Comparison of ENCODE assay signal across 3 cellular contexts in the genomic region with DNA sequence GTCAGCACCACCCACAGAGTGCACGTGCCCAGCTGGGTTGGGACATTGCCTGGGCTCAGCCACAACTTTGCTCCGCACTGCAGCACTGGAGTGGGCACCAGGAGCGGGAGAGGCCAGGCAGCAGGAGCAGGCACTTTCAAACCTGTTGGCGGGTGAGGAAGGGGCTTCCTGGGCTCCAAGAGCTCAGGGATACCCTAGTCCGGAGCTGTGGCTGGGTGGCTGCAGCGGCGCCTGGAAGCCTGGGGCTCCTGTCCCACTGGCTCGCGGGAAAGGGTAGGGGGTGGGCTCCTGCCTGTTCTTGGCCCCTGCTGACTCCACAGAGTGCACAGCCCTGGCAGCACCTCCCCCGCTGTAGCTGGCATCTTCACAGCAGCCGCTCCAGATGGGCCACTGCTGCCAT.
TF ChIP-seq lines count a peak whose summit lies in the region.

No MANE protein-coding gene starts in this region.

TF ChIP-seq in GM23338, 12 proteins besides CTCF, POLR2A, EP300 and RAD21 (continues in another document):
- TF ChIP-seq STAT1 (IDR thresholded peaks at IDR 0.05; ENCODE audit: unreplicated experiment) (no peak), NANOG (IDR thresholded peaks at IDR 0.05; ENCODE audit: borderline replicate concordance) (no peak), CREB1 (CRISPR knock-in tag; IDR thresholded peaks at IDR 0.05; ENCODE audit: low read depth) (no peak), ZNF331 (CRISPR knock-in tag; IDR thresholded peaks at IDR 0.05; ENCODE audit: low read depth) (no peak), EZH2phosphoT487 (IDR thresholded peaks at IDR 0.05; ENCODE audit: unreplicated experiment) (no peak), ZNF114 (CRISPR knock-in tag; IDR thresholded peaks at IDR 0.05) (no peak), JUNB (IDR thresholded peaks at IDR 0.05; ENCODE audit: unreplicated experiment) (no peak), EZH2 (IDR thresholded peaks at IDR 0.05; ENCODE audit: low read depth, unreplicated experiment) (no peak)
- TF ChIP-seq, protein P1, sequence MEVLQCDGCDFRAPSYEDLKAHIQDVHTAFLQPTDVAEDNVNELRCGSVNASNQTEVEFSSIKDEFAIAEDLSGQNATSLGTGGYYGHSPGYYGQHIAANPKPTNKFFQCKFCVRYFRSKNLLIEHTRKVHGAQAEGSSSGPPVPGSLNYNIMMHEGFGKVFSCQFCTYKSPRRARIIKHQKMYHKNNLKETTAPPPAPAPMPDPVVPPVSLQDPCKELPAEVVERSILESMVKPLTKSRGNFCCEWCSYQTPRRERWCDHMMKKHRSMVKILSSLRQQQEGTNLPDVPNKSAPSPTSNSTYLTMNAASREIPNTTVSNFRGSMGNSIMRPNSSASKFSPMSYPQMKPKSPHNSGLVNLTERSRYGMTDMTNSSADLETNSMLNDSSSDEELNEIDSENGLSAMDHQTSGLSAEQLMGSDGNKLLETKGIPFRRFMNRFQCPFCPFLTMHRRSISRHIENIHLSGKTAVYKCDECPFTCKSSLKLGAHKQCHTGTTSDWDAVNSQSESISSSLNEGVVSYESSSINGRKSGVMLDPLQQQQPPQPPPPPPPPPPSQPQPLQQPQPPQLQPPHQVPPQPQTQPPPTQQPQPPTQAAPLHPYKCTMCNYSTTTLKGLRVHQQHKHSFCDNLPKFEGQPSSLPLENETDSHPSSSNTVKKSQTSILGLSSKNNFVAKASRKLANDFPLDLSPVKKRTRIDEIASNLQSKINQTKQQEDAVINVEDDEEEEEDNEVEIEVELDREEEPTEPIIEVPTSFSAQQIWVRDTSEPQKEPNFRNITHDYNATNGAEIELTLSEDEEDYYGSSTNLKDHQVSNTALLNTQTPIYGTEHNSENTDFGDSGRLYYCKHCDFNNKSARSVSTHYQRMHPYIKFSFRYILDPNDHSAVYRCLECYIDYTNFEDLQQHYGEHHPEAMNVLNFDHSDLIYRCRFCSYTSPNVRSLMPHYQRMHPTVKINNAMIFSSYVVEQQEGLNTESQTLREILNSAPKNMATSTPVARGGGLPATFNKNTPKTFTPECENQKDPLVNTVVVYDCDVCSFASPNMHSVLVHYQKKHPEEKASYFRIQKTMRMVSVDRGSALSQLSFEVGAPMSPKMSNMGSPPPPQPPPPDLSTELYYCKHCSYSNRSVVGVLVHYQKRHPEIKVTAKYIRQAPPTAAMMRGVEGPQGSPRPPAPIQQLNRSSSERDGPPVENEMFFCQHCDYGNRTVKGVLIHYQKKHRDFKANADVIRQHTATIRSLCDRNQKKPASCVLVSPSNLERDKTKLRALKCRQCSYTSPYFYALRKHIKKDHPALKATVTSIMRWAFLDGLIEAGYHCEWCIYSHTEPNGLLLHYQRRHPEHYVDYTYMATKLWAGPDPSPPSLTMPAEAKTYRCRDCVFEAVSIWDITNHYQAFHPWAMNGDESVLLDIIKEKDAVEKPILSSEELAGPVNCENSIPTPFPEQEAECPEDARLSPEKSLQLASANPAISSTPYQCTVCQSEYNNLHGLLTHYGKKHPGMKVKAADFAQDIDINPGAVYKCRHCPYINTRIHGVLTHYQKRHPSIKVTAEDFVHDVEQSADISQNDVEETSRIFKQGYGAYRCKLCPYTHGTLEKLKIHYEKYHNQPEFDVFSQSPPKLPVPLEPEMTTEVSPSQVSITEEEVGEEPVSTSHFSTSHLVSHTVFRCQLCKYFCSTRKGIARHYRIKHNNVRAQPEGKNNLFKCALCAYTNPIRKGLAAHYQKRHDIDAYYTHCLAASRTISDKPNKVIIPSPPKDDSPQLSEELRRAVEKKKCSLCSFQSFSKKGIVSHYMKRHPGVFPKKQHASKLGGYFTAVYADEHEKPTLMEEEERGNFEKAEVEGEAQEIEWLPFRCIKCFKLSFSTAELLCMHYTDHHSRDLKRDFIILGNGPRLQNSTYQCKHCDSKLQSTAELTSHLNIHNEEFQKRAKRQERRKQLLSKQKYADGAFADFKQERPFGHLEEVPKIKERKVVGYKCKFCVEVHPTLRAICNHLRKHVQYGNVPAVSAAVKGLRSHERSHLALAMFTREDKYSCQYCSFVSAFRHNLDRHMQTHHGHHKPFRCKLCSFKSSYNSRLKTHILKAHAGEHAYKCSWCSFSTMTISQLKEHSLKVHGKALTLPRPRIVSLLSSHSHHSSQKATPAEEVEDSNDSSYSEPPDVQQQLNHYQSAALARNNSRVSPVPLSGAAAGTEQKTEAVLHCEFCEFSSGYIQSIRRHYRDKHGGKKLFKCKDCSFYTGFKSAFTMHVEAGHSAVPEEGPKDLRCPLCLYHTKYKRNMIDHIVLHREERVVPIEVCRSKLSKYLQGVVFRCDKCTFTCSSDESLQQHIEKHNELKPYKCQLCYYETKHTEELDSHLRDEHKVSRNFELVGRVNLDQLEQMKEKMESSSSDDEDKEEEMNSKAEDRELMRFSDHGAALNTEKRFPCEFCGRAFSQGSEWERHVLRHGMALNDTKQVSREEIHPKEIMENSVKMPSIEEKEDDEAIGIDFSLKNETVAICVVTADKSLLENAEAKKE (CRISPR knock-in tag; IDR thresholded peaks at IDR 0.05), result no peak

TF ChIP-seq in H1, 55 proteins besides CTCF, POLR2A, EP300 and RAD21:
- TF ChIP-seq GABPA (IDR thresholded peaks at IDR 0.05; ENCODE audit: borderline replicate concordance, insufficient read depth, low read length) (no peak), HDAC2 (IDR thresholded peaks at IDR 0.05; ENCODE audit: borderline replicate concordance in 1 of 2, low read depth in 2 of 2, low read length in 2 of 2) (no peak), POU5F1 (IDR thresholded peaks at IDR 0.05; ENCODE audit: low read depth, low read length) (no peak), TAF1 (IDR thresholded peaks at IDR 0.05; ENCODE audit: low read depth, low read length) (no peak), SUZ12 (IDR thresholded peaks at IDR 0.05; ENCODE audit: low read length) (no peak), POLR2AphosphoS5 (IDR thresholded peaks at IDR 0.05; ENCODE audit: low read depth, low read length) (no peak), BCL11A (IDR thresholded peaks at IDR 0.05; ENCODE audit: low read depth in 2 of 2, low read length in 2 of 2) (no peak), SP4 (IDR thresholded peaks at IDR 0.05; ENCODE audit: low read length) (no peak), NANOG (IDR thresholded peaks at IDR 0.05; ENCODE audit: insufficient read depth, low read depth, low read length, poor library complexity, severe bottlenecking) (no peak), HDAC6 (IDR thresholded peaks at IDR 0.05; ENCODE audit: low read depth, low read length) (no peak), CREB1 (IDR thresholded peaks at IDR 0.05) (no peak), KDM5A (IDR thresholded peaks at IDR 0.05; ENCODE audit: low read length) (no peak), BACH1 (IDR thresholded peaks at IDR 0.05; ENCODE audit: low read length) (no peak), KDM4A (IDR thresholded peaks at IDR 0.05; ENCODE audit: low read depth, low read length, severe bottlenecking) (no peak)
- TF ChIP-seq, protein P2, sequence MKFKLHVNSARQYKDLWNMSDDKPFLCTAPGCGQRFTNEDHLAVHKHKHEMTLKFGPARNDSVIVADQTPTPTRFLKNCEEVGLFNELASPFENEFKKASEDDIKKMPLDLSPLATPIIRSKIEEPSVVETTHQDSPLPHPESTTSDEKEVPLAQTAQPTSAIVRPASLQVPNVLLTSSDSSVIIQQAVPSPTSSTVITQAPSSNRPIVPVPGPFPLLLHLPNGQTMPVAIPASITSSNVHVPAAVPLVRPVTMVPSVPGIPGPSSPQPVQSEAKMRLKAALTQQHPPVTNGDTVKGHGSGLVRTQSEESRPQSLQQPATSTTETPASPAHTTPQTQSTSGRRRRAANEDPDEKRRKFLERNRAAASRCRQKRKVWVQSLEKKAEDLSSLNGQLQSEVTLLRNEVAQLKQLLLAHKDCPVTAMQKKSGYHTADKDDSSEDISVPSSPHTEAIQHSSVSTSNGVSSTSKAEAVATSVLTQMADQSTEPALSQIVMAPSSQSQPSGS (IDR thresholded peaks at IDR 0.05; ENCODE audit: low read length), result no peak

TF ChIP-seq in WTC11, 78 proteins besides CTCF, POLR2A, EP300 and RAD21 (continued from another document):
- TF ChIP-seq ZNF232 (CRISPR knock-in tag; IDR thresholded peaks at IDR 0.05) (no peak), RORB (CRISPR knock-in tag; IDR thresholded peaks at IDR 0.05) (no peak), GABPB1 (CRISPR knock-in tag; IDR thresholded peaks at IDR 0.05) (no peak), ELF4 (CRISPR knock-in tag; IDR thresholded peaks at IDR 0.05; ENCODE audit: low read depth) (no peak), TCF7 (CRISPR knock-in tag; IDR thresholded peaks at IDR 0.05; ENCODE audit: low read depth) (no peak), SP1 (CRISPR knock-in tag; conservative IDR thresholded peaks at IDR 0.05) (no peak), RELA (CRISPR knock-in tag; IDR thresholded peaks at IDR 0.05; ENCODE audit: borderline replicate concordance) (no peak), JAZF1 (CRISPR knock-in tag; IDR thresholded peaks at IDR 0.05) (no peak), OVOL2 (CRISPR knock-in tag; IDR thresholded peaks at IDR 0.05; ENCODE audit: borderline replicate concordance) (no peak), ZNF396 (CRISPR knock-in tag; IDR thresholded peaks at IDR 0.05; ENCODE audit: borderline replicate concordance) (no peak)
- TF ChIP-seq, protein P3, sequence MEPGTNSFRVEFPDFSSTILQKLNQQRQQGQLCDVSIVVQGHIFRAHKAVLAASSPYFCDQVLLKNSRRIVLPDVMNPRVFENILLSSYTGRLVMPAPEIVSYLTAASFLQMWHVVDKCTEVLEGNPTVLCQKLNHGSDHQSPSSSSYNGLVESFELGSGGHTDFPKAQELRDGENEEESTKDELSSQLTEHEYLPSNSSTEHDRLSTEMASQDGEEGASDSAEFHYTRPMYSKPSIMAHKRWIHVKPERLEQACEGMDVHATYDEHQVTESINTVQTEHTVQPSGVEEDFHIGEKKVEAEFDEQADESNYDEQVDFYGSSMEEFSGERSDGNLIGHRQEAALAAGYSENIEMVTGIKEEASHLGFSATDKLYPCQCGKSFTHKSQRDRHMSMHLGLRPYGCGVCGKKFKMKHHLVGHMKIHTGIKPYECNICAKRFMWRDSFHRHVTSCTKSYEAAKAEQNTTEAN (CRISPR knock-in tag; IDR thresholded peaks at IDR 0.05), result no peak
- TF ChIP-seq, protein P4, sequence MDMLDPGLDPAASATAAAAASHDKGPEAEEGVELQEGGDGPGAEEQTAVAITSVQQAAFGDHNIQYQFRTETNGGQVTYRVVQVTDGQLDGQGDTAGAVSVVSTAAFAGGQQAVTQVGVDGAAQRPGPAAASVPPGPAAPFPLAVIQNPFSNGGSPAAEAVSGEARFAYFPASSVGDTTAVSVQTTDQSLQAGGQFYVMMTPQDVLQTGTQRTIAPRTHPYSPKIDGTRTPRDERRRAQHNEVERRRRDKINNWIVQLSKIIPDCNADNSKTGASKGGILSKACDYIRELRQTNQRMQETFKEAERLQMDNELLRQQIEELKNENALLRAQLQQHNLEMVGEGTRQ (CRISPR knock-in tag; IDR thresholded peaks at IDR 0.05), result no peak
- TF ChIP-seq, protein P5, sequence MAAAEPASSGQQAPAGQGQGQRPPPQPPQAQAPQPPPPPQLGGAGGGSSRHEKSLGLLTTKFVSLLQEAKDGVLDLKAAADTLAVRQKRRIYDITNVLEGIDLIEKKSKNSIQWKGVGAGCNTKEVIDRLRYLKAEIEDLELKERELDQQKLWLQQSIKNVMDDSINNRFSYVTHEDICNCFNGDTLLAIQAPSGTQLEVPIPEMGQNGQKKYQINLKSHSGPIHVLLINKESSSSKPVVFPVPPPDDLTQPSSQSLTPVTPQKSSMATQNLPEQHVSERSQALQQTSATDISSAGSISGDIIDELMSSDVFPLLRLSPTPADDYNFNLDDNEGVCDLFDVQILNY (CRISPR knock-in tag; IDR thresholded peaks at IDR 0.05), result no peak
- TF ChIP-seq, protein P6, sequence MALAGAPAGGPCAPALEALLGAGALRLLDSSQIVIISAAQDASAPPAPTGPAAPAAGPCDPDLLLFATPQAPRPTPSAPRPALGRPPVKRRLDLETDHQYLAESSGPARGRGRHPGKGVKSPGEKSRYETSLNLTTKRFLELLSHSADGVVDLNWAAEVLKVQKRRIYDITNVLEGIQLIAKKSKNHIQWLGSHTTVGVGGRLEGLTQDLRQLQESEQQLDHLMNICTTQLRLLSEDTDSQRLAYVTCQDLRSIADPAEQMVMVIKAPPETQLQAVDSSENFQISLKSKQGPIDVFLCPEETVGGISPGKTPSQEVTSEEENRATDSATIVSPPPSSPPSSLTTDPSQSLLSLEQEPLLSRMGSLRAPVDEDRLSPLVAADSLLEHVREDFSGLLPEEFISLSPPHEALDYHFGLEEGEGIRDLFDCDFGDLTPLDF (CRISPR knock-in tag; IDR thresholded peaks at IDR 0.05), result no peak
- TF ChIP-seq, protein P7, sequence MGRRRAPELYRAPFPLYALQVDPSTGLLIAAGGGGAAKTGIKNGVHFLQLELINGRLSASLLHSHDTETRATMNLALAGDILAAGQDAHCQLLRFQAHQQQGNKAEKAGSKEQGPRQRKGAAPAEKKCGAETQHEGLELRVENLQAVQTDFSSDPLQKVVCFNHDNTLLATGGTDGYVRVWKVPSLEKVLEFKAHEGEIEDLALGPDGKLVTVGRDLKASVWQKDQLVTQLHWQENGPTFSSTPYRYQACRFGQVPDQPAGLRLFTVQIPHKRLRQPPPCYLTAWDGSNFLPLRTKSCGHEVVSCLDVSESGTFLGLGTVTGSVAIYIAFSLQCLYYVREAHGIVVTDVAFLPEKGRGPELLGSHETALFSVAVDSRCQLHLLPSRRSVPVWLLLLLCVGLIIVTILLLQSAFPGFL (CRISPR knock-in tag; IDR thresholded peaks at IDR 0.05; ENCODE audit: borderline replicate concordance), result no peak
- TF ChIP-seq, protein P8, sequence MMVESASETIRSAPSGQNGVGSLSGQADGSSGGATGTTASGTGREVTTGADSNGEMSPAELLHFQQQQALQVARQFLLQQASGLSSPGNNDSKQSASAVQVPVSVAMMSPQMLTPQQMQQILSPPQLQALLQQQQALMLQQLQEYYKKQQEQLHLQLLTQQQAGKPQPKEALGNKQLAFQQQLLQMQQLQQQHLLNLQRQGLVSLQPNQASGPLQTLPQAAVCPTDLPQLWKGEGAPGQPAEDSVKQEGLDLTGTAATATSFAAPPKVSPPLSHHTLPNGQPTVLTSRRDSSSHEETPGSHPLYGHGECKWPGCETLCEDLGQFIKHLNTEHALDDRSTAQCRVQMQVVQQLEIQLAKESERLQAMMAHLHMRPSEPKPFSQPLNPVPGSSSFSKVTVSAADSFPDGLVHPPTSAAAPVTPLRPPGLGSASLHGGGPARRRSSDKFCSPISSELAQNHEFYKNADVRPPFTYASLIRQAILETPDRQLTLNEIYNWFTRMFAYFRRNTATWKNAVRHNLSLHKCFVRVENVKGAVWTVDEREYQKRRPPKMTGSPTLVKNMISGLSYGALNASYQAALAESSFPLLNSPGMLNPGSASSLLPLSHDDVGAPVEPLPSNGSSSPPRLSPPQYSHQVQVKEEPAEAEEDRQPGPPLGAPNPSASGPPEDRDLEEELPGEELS (CRISPR knock-in tag; IDR thresholded peaks at IDR 0.05), result no peak
- TF ChIP-seq, protein P9, sequence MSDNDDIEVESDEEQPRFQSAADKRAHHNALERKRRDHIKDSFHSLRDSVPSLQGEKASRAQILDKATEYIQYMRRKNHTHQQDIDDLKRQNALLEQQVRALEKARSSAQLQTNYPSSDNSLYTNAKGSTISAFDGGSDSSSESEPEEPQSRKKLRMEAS (CRISPR knock-in tag; IDR thresholded peaks at IDR 0.05), result no peak
